ENCODE assay signal across 8 cellular contexts in genomic region chr6:32967151-32968091, GRCh38. TPM values are rescaled to one million over a fixed set of nuclear protein-coding genes. Genes with fewer than 3 reads are reported as not detected.
DNase-seq lines count a peak whose midpoint lies in the region; ATAC-seq and TF ChIP-seq lines count a peak whose summit lies in the region.

No MANE protein-coding gene starts in this region.

- H3K27ac ChIP-seq in VCaP (peak overlapping the region; percentile 100), neuronal stem cell (replicated peaks; ENCODE audit: low read length) (peak overlapping the region; percentile 100)

- no peaks in the 10 kb centered on the region for H3K9me3 ChIP-seq in neuronal stem cell (replicated peaks in 1 of 2; ENCODE audit: control insufficient read depth in 2 of 2, insufficient read depth in 1 of 2, low read depth in 1 of 2, low read length in 2 of 2)

- peak overlapping the region; percentile 36 for H2AK5ac ChIP-seq in neuronal stem cell (ENCODE audit: low read depth, low read length)

- H3K27me3 Mint-ChIP-seq in stimulated activated naive CD8-positive, alpha-beta T cell treated with anti-CD3 and anti-CD28 coated beads, Interleukin-15, Interleukin-2, amounts not matched to agents 100 ng/mL and 50 ng/mL, for 24 hours = no peaks in the 10 kb centered on the region

- H3K36me3 ChIP-seq in neuronal stem cell (replicated peaks in 1 of 2; ENCODE audit: control insufficient read depth in 2 of 2, insufficient read depth in 2 of 2, low read length in 2 of 2) = peaks cover 0 to 8% of the 10 kb centered on the region in 2 donors

- DNase-seq in stimulated activated naive CD8-positive, alpha-beta T cell treated with anti-CD3 and anti-CD28 coated beads, Interleukin-15, Interleukin-2, amounts not matched to agents 100 U/mL and 50 U/mL, for 24 hours = no peak
- DNase-seq in NCI-H146 treated with DMSO at 0.1 percent for 48 hours (lab: John Stamatoyannopoulos, UW; ENCODE audit: unreplicated experiment) = peak; percentile 46
- DNase-seq in fibroblast of peridontal ligament (ENCODE audit: extremely low read depth) = peak; percentile 54
- DNase-seq in neuronal stem cell (ENCODE audit: low spot score) = no peak
- no peak for DNase-seq in T-helper 9 cell

- H3K9me3 Mint-ChIP-seq in stimulated activated naive CD8-positive, alpha-beta T cell treated with anti-CD3 and anti-CD28 coated beads, Interleukin-15, Interleukin-2, amounts not matched to agents 100 ng/mL and 50 ng/mL, for 24 hours = no peaks in the 10 kb centered on the region

- no peaks in the 10 kb centered on the region for H3K27me3 ChIP-seq in neuronal stem cell (ENCODE audit: control insufficient read depth in 3 of 3, insufficient read depth in 3 of 3, low read depth in 1 of 3, low read length in 3 of 3)

- H3K18ac ChIP-seq in neuronal stem cell (ENCODE audit: low read length) = no peak overlapping the region

- H3K9ac ChIP-seq in neuronal stem cell (ENCODE audit: low read depth, low read length, poor library complexity) = peak overlapping the region; percentile 98

- H3K79me1 ChIP-seq in neuronal stem cell (ENCODE audit: low read depth, low read length) = peaks cover 3% of the 10 kb centered on the region

- peak overlapping the region; percentile 99 for H2BK5ac ChIP-seq in neuronal stem cell (ENCODE audit: low read length)

- H2AFZ ChIP-seq in neuronal stem cell (ENCODE audit: low read length) = peak overlapping the region; percentile 93

- peak overlapping the region; percentile 83 to 90 for H3K4me3 ChIP-seq in neuronal stem cell (ENCODE audit: low read length in 2 of 2)

- peaks cover 32% of the 10 kb centered on the region for H3K36me3 Mint-ChIP-seq in stimulated activated naive CD8-positive, alpha-beta T cell treated with anti-CD3 and anti-CD28 coated beads, Interleukin-15, Interleukin-2, amounts not matched to agents 100 ng/mL and 50 ng/mL, for 24 hours (ENCODE audit: low read depth)

- H3K4me1 Mint-ChIP-seq in stimulated activated naive CD8-positive, alpha-beta T cell treated with anti-CD3 and anti-CD28 coated beads, Interleukin-15, Interleukin-2, amounts not matched to agents 100 ng/mL and 50 ng/mL, for 24 hours (ENCODE audit: low read depth) = peaks cover 51% of the 10 kb centered on the region

- no peak for ATAC-seq in stimulated activated naive CD8-positive, alpha-beta T cell treated with anti-CD3 and anti-CD28 coated beads, Interleukin-15, Interleukin-2, amounts not matched to agents 100 U/mL and 50 U/mL, for 24 hours
- no peak for ATAC-seq in GM21526 (IDR thresholded peaks at IDR 0.05; ENCODE audit: low FRiP score, unreplicated experiment)

- peak overlapping the region; percentile 8 for H2BK15ac ChIP-seq in neuronal stem cell (ENCODE audit: low read length)

- peak overlapping the region; percentile 95 for H3K4me3 Mint-ChIP-seq in stimulated activated naive CD8-positive, alpha-beta T cell treated with anti-CD3 and anti-CD28 coated beads, Interleukin-15, Interleukin-2, amounts not matched to agents 100 ng/mL and 50 ng/mL, for 24 hours

- H3K4me2 ChIP-seq in neuronal stem cell (ENCODE audit: insufficient read depth, low read length, poor library complexity, severe bottlenecking) = peak overlapping the region; percentile 75

- peak overlapping the region; percentile 83 for H3K23ac ChIP-seq in neuronal stem cell (ENCODE audit: low read depth, low read length, poor library complexity)

- H2BK12ac ChIP-seq in neuronal stem cell (ENCODE audit: low read length) = no peak overlapping the region

- H2BK120ac ChIP-seq in neuronal stem cell (ENCODE audit: low read depth, low read length) = no peak overlapping the region

- H3K14ac ChIP-seq in neuronal stem cell (ENCODE audit: low read length) = peak overlapping the region; percentile 59

- TF ChIP-seq CTCF in VCaP (conservative IDR thresholded peaks at IDR 0.05) = peak; percentile 73

- no peak overlapping the region for H4K8ac ChIP-seq in neuronal stem cell (ENCODE audit: low read depth, low read length)

- no peak overlapping the region for H4K91ac ChIP-seq in neuronal stem cell (ENCODE audit: low read depth, low read length, poor library complexity)

- peaks cover 4 to 7% of the 10 kb centered on the region in 2 donors for H3K4me1 ChIP-seq in neuronal stem cell (ENCODE audit: control insufficient read depth in 2 of 2, insufficient read depth in 1 of 2, low read depth in 1 of 2, low read length in 2 of 2)

- no peak overlapping the region for H3K4ac ChIP-seq in neuronal stem cell (ENCODE audit: low read length)

- WGBS in neuronal stem cell (ENCODE audit: extremely low coverage in 2 of 2, insufficient read length in 2 of 2, insufficient replicate concordance in 1 of 2), 2 donors = no CpG with 5 or more reads among the region's 16 CpGs

- peak overlapping the region; percentile 99 for H3K27ac Mint-ChIP-seq in stimulated activated naive CD8-positive, alpha-beta T cell treated with anti-CD3 and anti-CD28 coated beads, Interleukin-15, Interleukin-2, amounts not matched to agents 100 ng/mL and 50 ng/mL, for 24 hours

RNA-seq across cellular contexts. Expression of gene BRD2, which starts 1.0 kb away (rescaled TPM):
- 180 TPM for polyA plus RNA-seq in neuronal stem cell (2013, experiment 1 of 2)
- polyA plus RNA-seq in neuronal stem cell (2013, experiment 2 of 2) = 181 TPM

RNA-seq across cellular contexts. Expression of gene HLA-DMA, which starts 14.5 kb away (rescaled TPM):
- 18.7 TPM for polyA plus RNA-seq in neuronal stem cell (2013, experiment 1 of 2)
- 18.3 TPM for polyA plus RNA-seq in neuronal stem cell (2013, experiment 2 of 2)

RNA-seq across cellular contexts. Expression of gene HLA-DMB, which starts 26.6 kb away (rescaled TPM):
- polyA plus RNA-seq in neuronal stem cell (2013, experiment 1 of 2) = 4.8 TPM
- 5.1 TPM for polyA plus RNA-seq in neuronal stem cell (2013, experiment 2 of 2)

RNA-seq across cellular contexts. Expression of gene HLA-DOA, which starts 42.0 kb away (rescaled TPM):
- 12.8 TPM for polyA plus RNA-seq in neuronal stem cell (2013, experiment 1 of 2)
- 13.6 TPM for polyA plus RNA-seq in neuronal stem cell (2013, experiment 2 of 2)

Comparison
In these comparisons a context has a peak if more than half of its experiments do, and no peak if none do; other contexts are left out.
1. DNase-seq: peak in NCI-H146 treated with DMSO at 0.1 percent for 48 hours (single experiment) and fibroblast of peridontal ligament (single experiment); none in stimulated activated naive CD8-positive, alpha-beta T cell treated with anti-CD3 and anti-CD28 coated beads, Interleukin-15, Interleukin-2, amounts not matched to agents 100 U/mL and 50 U/mL, for 24 hours (single experiment), neuronal stem cell (single experiment) and T-helper 9 cell (single experiment).